Comparison of ENCODE assay signal across 1 cellular context in genomic region chr2:42787424-42787787, GRCh38.
TF ChIP-seq lines count a peak whose summit lies in the region.

No MANE protein-coding gene starts in this region.

TF ChIP-seq in HepG2, 621 proteins besides CTCF, POLR2A, EP300 and RAD21 (continues in another document):
- no peak for TF ChIP-seq ATF3 (CRISPR knock-in tag; IDR thresholded peaks at IDR 0.05)
- no peak for TF ChIP-seq ZNF816 (CRISPR knock-in tag; IDR thresholded peaks at IDR 0.05; ENCODE audit: borderline replicate concordance)
- TF ChIP-seq ZNF770 (CRISPR knock-in tag; IDR thresholded peaks at IDR 0.05), result no peak
- no peak for TF ChIP-seq SYNCRIP (IDR thresholded peaks at IDR 0.05; ENCODE audit: insufficient read depth, low read depth, low read length)
- no peak for TF ChIP-seq ZNF704 (CRISPR knock-in tag; IDR thresholded peaks at IDR 0.05; ENCODE audit: borderline replicate concordance)
- no peak for TF ChIP-seq ZNF720 (CRISPR knock-in tag; IDR thresholded peaks at IDR 0.05)
- TF ChIP-seq ATF1 (CRISPR knock-in tag; IDR thresholded peaks at IDR 0.05), result no peak
- TF ChIP-seq NFATC3 (CRISPR knock-in tag; IDR thresholded peaks at IDR 0.05), result no peak
- TF ChIP-seq SNAPC5 (CRISPR knock-in tag; IDR thresholded peaks at IDR 0.05; ENCODE audit: borderline replicate concordance), result no peak
- no peak for TF ChIP-seq KLF11 (CRISPR knock-in tag; IDR thresholded peaks at IDR 0.05)
- no peak for TF ChIP-seq FOXM1 (CRISPR knock-in tag; IDR thresholded peaks at IDR 0.05)
- 0 out of 2 replicates have a peak, but pooled peaks have one; percentile 16 for TF ChIP-seq ZBTB20 (CRISPR knock-in tag; IDR thresholded peaks at IDR 0.05; ENCODE audit: borderline replicate concordance, low read depth)
- no peak for TF ChIP-seq FOXA1 (IDR thresholded peaks at IDR 0.05)
- TF ChIP-seq FOXA1 (CRISPR knock-in tag; IDR thresholded peaks at IDR 0.05), result no peak
- no peak for TF ChIP-seq ZFAT (CRISPR knock-in tag; conservative IDR thresholded peaks at IDR 0.05)
- TF ChIP-seq PTBP1 (IDR thresholded peaks at IDR 0.05; ENCODE audit: low read depth, low read length, poor library complexity, severe bottlenecking), result no peak
- no peak for TF ChIP-seq ZBTB34 (CRISPR knock-in tag; IDR thresholded peaks at IDR 0.05)
- TF ChIP-seq ZNF441 (CRISPR knock-in tag; IDR thresholded peaks at IDR 0.05; ENCODE audit: borderline replicate concordance), result no peak
- TF ChIP-seq CHD4 (IDR thresholded peaks at IDR 0.05; ENCODE audit: borderline replicate concordance, low read length), result no peak
- no peak for TF ChIP-seq ZNF318 (CRISPR knock-in tag; IDR thresholded peaks at IDR 0.05)
- no peak for TF ChIP-seq RNF2 (conservative IDR thresholded peaks at IDR 0.05; ENCODE audit: low read depth)
- TF ChIP-seq ZKSCAN1 (IDR thresholded peaks at IDR 0.05; ENCODE audit: low read length), result no peak
- TF ChIP-seq ZNF230 (CRISPR knock-in tag; IDR thresholded peaks at IDR 0.05), result no peak
- no peak for TF ChIP-seq RFXANK (CRISPR knock-in tag; IDR thresholded peaks at IDR 0.05)
- TF ChIP-seq ZNF775 (CRISPR knock-in tag; IDR thresholded peaks at IDR 0.05; ENCODE audit: borderline replicate concordance), result no peak
- TF ChIP-seq ZBTB14 (CRISPR knock-in tag; IDR thresholded peaks at IDR 0.05), result no peak
- no peak for TF ChIP-seq LRRFIP1 (CRISPR knock-in tag; conservative IDR thresholded peaks at IDR 0.05)
- TF ChIP-seq RARA (CRISPR knock-in tag; IDR thresholded peaks at IDR 0.05), result peak; percentile 46; the same call in 1 of the 2 replicates
- no peak for TF ChIP-seq SRSF1 (optimal IDR thresholded peaks at IDR 0.05; ENCODE audit: low read depth, low read length)
- no peak for TF ChIP-seq MYNN (CRISPR knock-in tag; IDR thresholded peaks at IDR 0.05; ENCODE audit: low read depth)
- TF ChIP-seq ZBTB7B (CRISPR knock-in tag; IDR thresholded peaks at IDR 0.05), result no peak; the same call in 1 of the 2 replicates
- 0 out of 2 replicates have a peak, but pooled peaks have one; percentile 14 for TF ChIP-seq DMAP1 (CRISPR knock-in tag; IDR thresholded peaks at IDR 0.05)
- no peak for TF ChIP-seq TFE3 (CRISPR knock-in tag; IDR thresholded peaks at IDR 0.05)
- TF ChIP-seq KLF6 (CRISPR knock-in tag; IDR thresholded peaks at IDR 0.05), result no peak
- TF ChIP-seq AHR (CRISPR knock-in tag; IDR thresholded peaks at IDR 0.05), result no peak
- TF ChIP-seq AGO1 (IDR thresholded peaks at IDR 0.05; ENCODE audit: low read depth, low read length, poor library complexity, severe bottlenecking), result no peak
- TF ChIP-seq ZNF660 (CRISPR knock-in tag; IDR thresholded peaks at IDR 0.05; ENCODE audit: borderline replicate concordance, low read depth), result no peak
